ENCODE assay signal across 2 cellular contexts in genomic region chr19:1526066-1526778, GRCh38.
TF ChIP-seq lines count a peak whose summit lies in the region.

No MANE protein-coding gene starts in this region.

TF ChIP-seq in HEK293, 187 proteins besides CTCF, POLR2A, EP300 and RAD21:
- no peak for TF ChIP-seq ZNF830 (tag by site-specific recombination; IDR thresholded peaks at IDR 0.05; ENCODE audit: low read depth)
- no peak for TF ChIP-seq HOXA7 (CRISPR knock-in tag; IDR thresholded peaks at IDR 0.05; ENCODE audit: borderline replicate concordance)
- peak; percentile 95 for TF ChIP-seq ZEB2 (tag by site-specific recombination; IDR thresholded peaks at IDR 0.05)
- no peak for TF ChIP-seq ZBTB7A (tag by site-specific recombination; IDR thresholded peaks at IDR 0.05; ENCODE audit: low read depth)
- no peak for TF ChIP-seq ZNF362 (tag by site-specific recombination; IDR thresholded peaks at IDR 0.05)
- TF ChIP-seq KLF17 (tag by site-specific recombination; IDR thresholded peaks at IDR 0.05) = no peak
- TF ChIP-seq HIC1 (tag by site-specific recombination; IDR thresholded peaks at IDR 0.05) = peak; percentile 76
- no peak for TF ChIP-seq KLF10 (tag by site-specific recombination; IDR thresholded peaks at IDR 0.05)
- TF ChIP-seq ZNF23 (tag by site-specific recombination; IDR thresholded peaks at IDR 0.05; ENCODE audit: borderline replicate concordance) = no peak
- TF ChIP-seq ZNF645 (tag by site-specific recombination; IDR thresholded peaks at IDR 0.05) = no peak
- no peak for TF ChIP-seq KLF1 (tag by site-specific recombination; IDR thresholded peaks at IDR 0.05)
- no peak for TF ChIP-seq ZFP69B (tag by site-specific recombination; IDR thresholded peaks at IDR 0.05)
- TF ChIP-seq ZBTB48 (tag by site-specific recombination; IDR thresholded peaks at IDR 0.05) = no peak
- no peak for TF ChIP-seq ZNF658 (tag by site-specific recombination; IDR thresholded peaks at IDR 0.05)
TF ChIP-seq in HEK293: peak in this region for 2.

TF ChIP-seq in K562, 482 proteins besides CTCF, POLR2A, EP300 and RAD21:
- TF ChIP-seq PHB2 (IDR thresholded peaks at IDR 0.05; ENCODE audit: low read depth) (no peak), ZEB2 (IDR thresholded peaks at IDR 0.05) (0 out of 2 replicates have a peak, but pooled peaks have one; percentile 62), ZBTB33 (CRISPR knock-in tag; IDR thresholded peaks at IDR 0.05) (peak; percentile 65; the same call in 1 of the 2 replicates)
